8 cellular contexts compared by ENCODE assay signal in genomic region chr1:201022824-201023516, GRCh38. TPM values are rescaled to one million over a fixed set of nuclear protein-coding genes. Genes with fewer than 3 reads are reported as not detected.
DNase-seq lines count a peak whose midpoint lies in the region; ATAC-seq and TF ChIP-seq lines count a peak whose summit lies in the region.

No MANE protein-coding gene starts in this region.

- peaks cover 21% of the 10 kb centered on the region for H3K36me3 Mint-ChIP-seq in Calu3 (ENCODE audit: insufficient read depth, unreplicated experiment)
- peaks cover 14% of the 10 kb centered on the region for H3K36me3 Mint-ChIP-seq in activated T-helper 1 cell treated with anti-CD3 and anti-CD28 coated beads, Interleukin-12 subunit alpha, Interleukin-12 subunit beta, Interleukin-2, Interleukin-4 antibody, amounts not matched to agents 30 ng/mL and 10 ng/mL and 1 ng/mL, durations not matched to agents 14 hours and 24 hours and 36 hours (ENCODE audit: low read depth)

- BruUV-seq in Calu3 (replicated peaks; lab: Mats Ljungman, UMichigan): no TSS peak

- TF ChIP-seq RAD21 in Ishikawa (IDR thresholded peaks at IDR 0.05; ENCODE audit: low read depth): no peak

- peaks cover 8% of the 10 kb centered on the region for H3K27me3 Mint-ChIP-seq in Calu3 (ENCODE audit: unreplicated experiment)
- H3K27me3 Mint-ChIP-seq in activated T-helper 1 cell treated with anti-CD3 and anti-CD28 coated beads, Interleukin-12 subunit alpha, Interleukin-12 subunit beta, Interleukin-2, Interleukin-4 antibody, amounts not matched to agents 30 ng/mL and 10 ng/mL and 1 ng/mL, durations not matched to agents 14 hours and 24 hours and 36 hours (ENCODE audit: insufficient read depth): no peaks in the 10 kb centered on the region

- H3K9me3 ChIP-seq in heart right ventricle: no peaks in the 10 kb centered on the region
- no peaks in the 10 kb centered on the region for H3K9me3 ChIP-seq in sigmoid colon

- H3K36me3 ChIP-seq in heart right ventricle (no peaks in the 10 kb centered on the region), sigmoid colon (no peaks in the 10 kb centered on the region)

- H3K27ac ChIP-seq in heart right ventricle: peak overlapping the region in 1 of 10 donors; percentile 90
- no peak overlapping the region for H3K27ac ChIP-seq in sigmoid colon

- ATAC-seq in heart right ventricle: no peak
- no peak for ATAC-seq in HG03039 (IDR thresholded peaks at IDR 0.05; ENCODE audit: unreplicated experiment)
- ATAC-seq in HG02852 (IDR thresholded peaks at IDR 0.05; ENCODE audit: unreplicated experiment): no peak

- H3K9me3 Mint-ChIP-seq in Calu3 (ENCODE audit: low read depth, unreplicated experiment): no peaks in the 10 kb centered on the region
- H3K9me3 Mint-ChIP-seq in activated T-helper 1 cell treated with anti-CD3 and anti-CD28 coated beads, Interleukin-12 subunit alpha, Interleukin-12 subunit beta, Interleukin-2, Interleukin-4 antibody, amounts not matched to agents 30 ng/mL and 10 ng/mL and 1 ng/mL, durations not matched to agents 14 hours and 24 hours and 36 hours: no peaks in the 10 kb centered on the region

- H3K27ac Mint-ChIP-seq in Calu3 (ENCODE audit: unreplicated experiment): no peak overlapping the region
- peak overlapping the region; percentile 99 for H3K27ac Mint-ChIP-seq in activated T-helper 1 cell treated with anti-CD3 and anti-CD28 coated beads, Interleukin-12 subunit alpha, Interleukin-12 subunit beta, Interleukin-2, Interleukin-4 antibody, amounts not matched to agents 30 ng/mL and 10 ng/mL and 1 ng/mL, durations not matched to agents 14 hours and 24 hours and 36 hours

- 5% methylated on average over 36 to 56 of the region's 56 CpGs for WGBS in heart right ventricle, 2 donors
- WGBS in sigmoid colon, 2 donors: 4 to 5% methylated on average over 56 of the region's 56 CpGs

- H3K27me3 ChIP-seq in heart right ventricle (peaks cover 0 to 20% (median 4%) of the 10 kb centered on the region in 7 donors), sigmoid colon (peaks cover 0 to 25% (median 0%) of the 10 kb centered on the region in 3 donors)

- intact Hi-C loops in Calu3 (cut with micrococcal nuclease; ENCODE audit: unreplicated experiment) (no loop called here), heart right ventricle (cut with DNase I) (loop anchor here in 1 of 10 donors (1.0 kb wide), 1 partner anchor 47 kb away; no protein-coding TSS in a partner anchor), sigmoid colon (cut with DNase I) (no loop called here)
- intact Hi-C loops in activated T-helper 1 cell treated with anti-CD3 and anti-CD28 coated beads, Interleukin-12 subunit alpha, Interleukin-12 subunit beta, Interleukin-2, Interleukin-4 antibody, amounts not matched to agents 30 ng/mL and 10 ng/mL and 1 ng/mL, durations not matched to agents 14 hours and 24 hours and 36 hours (cut with micrococcal nuclease): loop anchor here (1.0 to 10.0 kb wide), 6 partner anchors 8 to 1142 kb away; partner anchors contain the start of genes PTPN7, TIMM17A and TMEM9

- no peak for TF ChIP-seq POLR2A in sigmoid colon (IDR thresholded peaks at IDR 0.05)

- DNase-seq in Calu3: no peak
- no peak for DNase-seq in activated T-helper 1 cell treated with anti-CD3 and anti-CD28 coated beads, Interleukin-12 subunit alpha, Interleukin-12 subunit beta, Interleukin-2, Interleukin-4 antibody, amounts not matched to agents 30 ng/mL and 10 ng/mL and 1 ng/mL, durations not matched to agents 14 hours and 24 hours and 36 hours (ENCODE audit: low spot score)
- DNase-seq in heart right ventricle: no peak
- DNase-seq in sigmoid colon: no peak
- no peak for DNase-seq in globus pallidus (ENCODE audit: low spot score)

- peak overlapping the region; percentile 71 for H3K4me3 Mint-ChIP-seq in Calu3 (ENCODE audit: low read depth, unreplicated experiment)
- peak overlapping the region; percentile 100 for H3K4me3 Mint-ChIP-seq in activated T-helper 1 cell treated with anti-CD3 and anti-CD28 coated beads, Interleukin-12 subunit alpha, Interleukin-12 subunit beta, Interleukin-2, Interleukin-4 antibody, amounts not matched to agents 30 ng/mL and 10 ng/mL and 1 ng/mL, durations not matched to agents 14 hours and 24 hours and 36 hours

- H3K4me1 ChIP-seq in heart right ventricle: peaks cover 3 to 92% (median 28%) of the 10 kb centered on the region in 9 donors
- H3K4me1 ChIP-seq in sigmoid colon: peaks cover 0 to 24% (median 16%) of the 10 kb centered on the region in 4 donors

- CTCF ChIA-PET in Calu3 (lab: Charles Lee): interaction anchor here (0.7 to 1.2 kb wide), 2 partner anchors 51 to 260 kb away, joined by 3 to 5 read pairs; no protein-coding TSS in a partner anchor

- H3K4me3 ChIP-seq in heart right ventricle (peak overlapping the region; percentile 50 to 69 (median 55)), sigmoid colon (peak overlapping the region; percentile 36 to 63 (median 56))

- TF ChIP-seq EP300 in Ishikawa (IDR thresholded peaks at IDR 0.05; ENCODE audit: borderline replicate concordance) (no peak), sigmoid colon (IDR thresholded peaks at IDR 0.05) (no peak)

- peaks cover 47% of the 10 kb centered on the region for H3K4me1 Mint-ChIP-seq in Calu3 (ENCODE audit: low read depth, unreplicated experiment)
- peaks cover 83% of the 10 kb centered on the region for H3K4me1 Mint-ChIP-seq in activated T-helper 1 cell treated with anti-CD3 and anti-CD28 coated beads, Interleukin-12 subunit alpha, Interleukin-12 subunit beta, Interleukin-2, Interleukin-4 antibody, amounts not matched to agents 30 ng/mL and 10 ng/mL and 1 ng/mL, durations not matched to agents 14 hours and 24 hours and 36 hours (ENCODE audit: low read depth)

- no peak for TF ChIP-seq CTCF in Calu3 (IDR thresholded peaks at IDR 0.05; ENCODE audit: unreplicated experiment)
- no peak for TF ChIP-seq CTCF in heart right ventricle (IDR thresholded peaks at IDR 0.05)
- TF ChIP-seq CTCF in sigmoid colon (IDR thresholded peaks at IDR 0.05): no peak

TF ChIP-seq in Ishikawa, 13 proteins besides CTCF, POLR2A, EP300 and RAD21:
- TF ChIP-seq CEBPB (IDR thresholded peaks at IDR 0.05) (no peak), ZBTB7A (IDR thresholded peaks at IDR 0.05; ENCODE audit: low read depth) (peak; percentile 61)
TF ChIP-seq in Ishikawa: peak in this region for 1.

RNA-seq across cellular contexts. Expression of gene KIF21B, which starts 0.5 kb away (rescaled TPM):
- 5.9 and 6.7 TPM in 2 replicates for total RNA-seq in Calu3 (2022)
- total RNA-seq in activated T-helper 1 cell treated with anti-CD3 and anti-CD28 coated beads, Interleukin-12 subunit alpha, Interleukin-12 subunit beta, Interleukin-2, Interleukin-4 antibody, amounts not matched to agents 30 ng/mL and 10 ng/mL and 1 ng/mL, durations not matched to agents 14 hours and 24 hours and 36 hours: 50.4 and 52.0 TPM in 2 replicates
- 1 to 10 TPM in 1 of 10 donors, under 1 TPM in 9; 0.32 to 2.6 (median 0.41) TPM for total RNA-seq in heart right ventricle
- under 1 TPM; 0.10 to 0.44 TPM for polyA plus RNA-seq in heart right ventricle
- total RNA-seq in sigmoid colon: under 1 TPM; 0.28 to 0.82 (median 0.76) TPM
- polyA plus RNA-seq in sigmoid colon: 10 to 100 TPM in 1 of 3 donors, 1 to 10 TPM in 1, under 1 TPM in 1; 0.60 to 18.4 (median 2.1) TPM
